Comparison of ENCODE assay signal across 1 cellular context in genomic region chr19:19749332-19750130, GRCh38.
TF ChIP-seq lines count a peak whose summit lies in the region.

No MANE protein-coding gene starts in this region.

TF ChIP-seq in GM23338, 12 proteins besides CTCF, POLR2A, EP300 and RAD21 (continued from another document):
- TF ChIP-seq, protein P1, sequence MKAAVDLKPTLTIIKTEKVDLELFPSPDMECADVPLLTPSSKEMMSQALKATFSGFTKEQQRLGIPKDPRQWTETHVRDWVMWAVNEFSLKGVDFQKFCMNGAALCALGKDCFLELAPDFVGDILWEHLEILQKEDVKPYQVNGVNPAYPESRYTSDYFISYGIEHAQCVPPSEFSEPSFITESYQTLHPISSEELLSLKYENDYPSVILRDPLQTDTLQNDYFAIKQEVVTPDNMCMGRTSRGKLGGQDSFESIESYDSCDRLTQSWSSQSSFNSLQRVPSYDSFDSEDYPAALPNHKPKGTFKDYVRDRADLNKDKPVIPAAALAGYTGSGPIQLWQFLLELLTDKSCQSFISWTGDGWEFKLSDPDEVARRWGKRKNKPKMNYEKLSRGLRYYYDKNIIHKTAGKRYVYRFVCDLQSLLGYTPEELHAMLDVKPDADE (IDR thresholded peaks at IDR 0.05): no peak
- no peak for TF ChIP-seq ZNF331 (CRISPR knock-in tag; IDR thresholded peaks at IDR 0.05; ENCODE audit: low read depth)
- no peak for TF ChIP-seq CREB1 (CRISPR knock-in tag; IDR thresholded peaks at IDR 0.05; ENCODE audit: low read depth)
- TF ChIP-seq, protein P2, sequence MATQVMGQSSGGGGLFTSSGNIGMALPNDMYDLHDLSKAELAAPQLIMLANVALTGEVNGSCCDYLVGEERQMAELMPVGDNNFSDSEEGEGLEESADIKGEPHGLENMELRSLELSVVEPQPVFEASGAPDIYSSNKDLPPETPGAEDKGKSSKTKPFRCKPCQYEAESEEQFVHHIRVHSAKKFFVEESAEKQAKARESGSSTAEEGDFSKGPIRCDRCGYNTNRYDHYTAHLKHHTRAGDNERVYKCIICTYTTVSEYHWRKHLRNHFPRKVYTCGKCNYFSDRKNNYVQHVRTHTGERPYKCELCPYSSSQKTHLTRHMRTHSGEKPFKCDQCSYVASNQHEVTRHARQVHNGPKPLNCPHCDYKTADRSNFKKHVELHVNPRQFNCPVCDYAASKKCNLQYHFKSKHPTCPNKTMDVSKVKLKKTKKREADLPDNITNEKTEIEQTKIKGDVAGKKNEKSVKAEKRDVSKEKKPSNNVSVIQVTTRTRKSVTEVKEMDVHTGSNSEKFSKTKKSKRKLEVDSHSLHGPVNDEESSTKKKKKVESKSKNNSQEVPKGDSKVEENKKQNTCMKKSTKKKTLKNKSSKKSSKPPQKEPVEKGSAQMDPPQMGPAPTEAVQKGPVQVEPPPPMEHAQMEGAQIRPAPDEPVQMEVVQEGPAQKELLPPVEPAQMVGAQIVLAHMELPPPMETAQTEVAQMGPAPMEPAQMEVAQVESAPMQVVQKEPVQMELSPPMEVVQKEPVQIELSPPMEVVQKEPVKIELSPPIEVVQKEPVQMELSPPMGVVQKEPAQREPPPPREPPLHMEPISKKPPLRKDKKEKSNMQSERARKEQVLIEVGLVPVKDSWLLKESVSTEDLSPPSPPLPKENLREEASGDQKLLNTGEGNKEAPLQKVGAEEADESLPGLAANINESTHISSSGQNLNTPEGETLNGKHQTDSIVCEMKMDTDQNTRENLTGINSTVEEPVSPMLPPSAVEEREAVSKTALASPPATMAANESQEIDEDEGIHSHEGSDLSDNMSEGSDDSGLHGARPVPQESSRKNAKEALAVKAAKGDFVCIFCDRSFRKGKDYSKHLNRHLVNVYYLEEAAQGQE (IDR thresholded peaks at IDR 0.05; ENCODE audit: unreplicated experiment): no peak
- no peak for TF ChIP-seq JUNB (IDR thresholded peaks at IDR 0.05; ENCODE audit: unreplicated experiment)
- no peak for TF ChIP-seq STAT1 (IDR thresholded peaks at IDR 0.05; ENCODE audit: unreplicated experiment)
- no peak for TF ChIP-seq POLR2AphosphoS5 (IDR thresholded peaks at IDR 0.05; ENCODE audit: low read depth)
- TF ChIP-seq EZH2 (IDR thresholded peaks at IDR 0.05; ENCODE audit: low read depth, unreplicated experiment): no peak
- TF ChIP-seq EZH2phosphoT487 (IDR thresholded peaks at IDR 0.05; ENCODE audit: unreplicated experiment): no peak
